In the genomic region with DNA sequence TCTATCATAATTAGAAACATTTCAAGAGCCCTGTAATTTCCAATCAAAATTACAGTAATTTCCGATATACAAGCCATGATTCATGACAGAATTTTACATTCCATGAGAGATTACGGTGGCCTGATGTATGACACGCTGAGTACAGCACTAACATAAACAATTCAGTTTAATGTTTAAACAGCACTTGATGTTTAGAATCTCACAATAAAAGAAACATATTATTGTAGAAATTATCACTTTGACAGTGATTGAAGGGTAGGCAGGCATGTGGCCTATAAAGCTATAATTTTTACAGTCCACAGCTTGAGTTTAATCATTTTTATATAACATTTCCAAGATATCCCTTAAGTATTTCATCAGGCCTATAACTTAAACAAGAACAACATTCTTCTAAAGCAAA, we compare ENCODE assay signal across 19 cellular contexts. TPM values are rescaled to one million over a fixed set of nuclear protein-coding genes. Genes with fewer than 3 reads are reported as not detected.
DNase-seq lines count a peak whose midpoint lies in the region; ATAC-seq and TF ChIP-seq lines count a peak whose summit lies in the region.
"Had no signal": no experiment of that assay in that cellular context is flagged by ENCODE, and none has a peak within 500 bp of the region (broad histone marks: within the 10 kb centered on the region; RNA-seq: fewer than 3 reads in every experiment).

No MANE protein-coding gene starts in this region.

- no peak for DNase-seq in CD4-positive, alpha-beta T cell
- DNase-seq in HEK293T (ENCODE audit: extremely low spot score) (no peak), retinal pigment epithelial cell (ENCODE audit: low read depth) (peak; percentile 31), NCI-H510A (lab: John Stamatoyannopoulos, UW) (no peak)
- no peak for DNase-seq in activated T-helper 1 cell treated with anti-CD3 and anti-CD28 coated beads, Interleukin-12 subunit alpha, Interleukin-12 subunit beta, Interleukin-2, Interleukin-4 antibody, amounts not matched to agents 30 ng/mL and 10 ng/mL and 1 ng/mL, durations not matched to agents 14 hours and 24 hours and 36 hours (ENCODE audit: low spot score)
- DNase-seq in stimulated activated CD4-positive, alpha-beta T cell treated with anti-CD3 and anti-CD28 coated beads, Interleukin-2, amount 100 ng/mL, for 48 hours = no peak
- DNase-seq: CD8-positive, alpha-beta memory T cell; COR-L47; DMS 273 treated with DMSO at 0.1 percent for 48 hours; DMS53; DND-41; EL; H9; IMR-90 had no signal

- no peaks in the 10 kb centered on the region for H3K9me3 ChIP-seq in CD4-positive, alpha-beta T cell (ENCODE audit: control insufficient read depth, low read length)
- H3K9me3 ChIP-seq: BLaER1 treated with 17β-estradiol and CSF1 and Interleukin-3, amounts not matched to agents 10 nM and 100 nM had no signal

- peak overlapping the region; percentile 74 for H3K27ac Mint-ChIP-seq in CD4-positive, alpha-beta T cell
- peak overlapping the region; percentile 29 for H3K27ac Mint-ChIP-seq in activated T-helper 1 cell treated with anti-CD3 and anti-CD28 coated beads, Interleukin-12 subunit alpha, Interleukin-12 subunit beta, Interleukin-2, Interleukin-4 antibody, amounts not matched to agents 30 ng/mL and 10 ng/mL and 1 ng/mL, durations not matched to agents 14 hours and 24 hours and 36 hours
- H3K27ac Mint-ChIP-seq: B cell, H9 had no signal

- POLR2A ChIA-PET in CD4-positive, alpha-beta T cell (lab: Charles Lee) = interaction anchor here (0.7 to 1.0 kb wide), 2 partner anchors 38 to 302 kb away, joined by 3 to 5 read pairs; no protein-coding TSS in a partner anchor
- POLR2A ChIA-PET in HEK293T (lab: Yijun Ruan, JAX) = no interaction called here

- no peak overlapping the region for H3K4me3 ChIP-seq in retinal pigment epithelial cell (ENCODE audit: low read length)
- H3K4me3 ChIP-seq: BLaER1 treated with 17β-estradiol and CSF1 and Interleukin-3, amounts not matched to agents 10 nM and 100 nM; GM12878 had no signal

- H3K4me1 Mint-ChIP-seq in CD4-positive, alpha-beta T cell (ENCODE audit: low read depth) = peaks cover 97% of the 10 kb centered on the region
- H3K4me1 Mint-ChIP-seq in activated T-helper 1 cell treated with anti-CD3 and anti-CD28 coated beads, Interleukin-12 subunit alpha, Interleukin-12 subunit beta, Interleukin-2, Interleukin-4 antibody, amounts not matched to agents 30 ng/mL and 10 ng/mL and 1 ng/mL, durations not matched to agents 14 hours and 24 hours and 36 hours (ENCODE audit: low read depth) = peaks cover 94% of the 10 kb centered on the region

- H3K27ac ChIP-seq in CD4-positive, alpha-beta T cell (ENCODE audit: low read depth, low read length) = no peak overlapping the region
- H3K27ac ChIP-seq: BLaER1 treated with 17β-estradiol and CSF1 and Interleukin-3, amounts not matched to agents 10 nM and 100 nM had no signal

- H3K27me3 Mint-ChIP-seq in CD4-positive, alpha-beta T cell = no peaks in the 10 kb centered on the region
- H3K27me3 Mint-ChIP-seq in activated T-helper 1 cell treated with anti-CD3 and anti-CD28 coated beads, Interleukin-12 subunit alpha, Interleukin-12 subunit beta, Interleukin-2, Interleukin-4 antibody, amounts not matched to agents 30 ng/mL and 10 ng/mL and 1 ng/mL, durations not matched to agents 14 hours and 24 hours and 36 hours (ENCODE audit: insufficient read depth) = no peaks in the 10 kb centered on the region
- H3K27me3 Mint-ChIP-seq: B cell; CD8-positive, alpha-beta memory T cell had no signal

- H3K27me3 ChIP-seq in CD4-positive, alpha-beta T cell (ENCODE audit: control insufficient read depth, insufficient read depth, low read length) = no peaks in the 10 kb centered on the region
- H3K27me3 ChIP-seq: BLaER1 treated with 17β-estradiol and CSF1 and Interleukin-3, amounts not matched to agents 10 nM and 100 nM had no signal

- intact Hi-C loops in CD4-positive, alpha-beta T cell (cut with DNase I, micrococcal nuclease) = no loop called here
- intact Hi-C loops in activated T-helper 1 cell treated with anti-CD3 and anti-CD28 coated beads, Interleukin-12 subunit alpha, Interleukin-12 subunit beta, Interleukin-2, Interleukin-4 antibody, amounts not matched to agents 30 ng/mL and 10 ng/mL and 1 ng/mL, durations not matched to agents 14 hours and 24 hours and 36 hours (cut with micrococcal nuclease) = loop anchor here (1.0 kb wide), 1 partner anchor 12 kb away; no protein-coding TSS in a partner anchor

- H3K9me3 Mint-ChIP-seq in CD4-positive, alpha-beta T cell = no peaks in the 10 kb centered on the region
- no peaks in the 10 kb centered on the region for H3K9me3 Mint-ChIP-seq in activated T-helper 1 cell treated with anti-CD3 and anti-CD28 coated beads, Interleukin-12 subunit alpha, Interleukin-12 subunit beta, Interleukin-2, Interleukin-4 antibody, amounts not matched to agents 30 ng/mL and 10 ng/mL and 1 ng/mL, durations not matched to agents 14 hours and 24 hours and 36 hours
- H3K9me3 Mint-ChIP-seq: CD8-positive, alpha-beta memory T cell; H9 had no signal

- no peak for TF ChIP-seq CTCF in CD4-positive, alpha-beta T cell (IDR thresholded peaks at IDR 0.05)
- no peak for TF ChIP-seq CTCF in retinal pigment epithelial cell (conservative IDR thresholded peaks at IDR 0.05; ENCODE audit: low read depth, low read length)

- H3K36me3 Mint-ChIP-seq in CD4-positive, alpha-beta T cell (ENCODE audit: low read depth) = peaks cover 95% of the 10 kb centered on the region
- H3K36me3 Mint-ChIP-seq in activated T-helper 1 cell treated with anti-CD3 and anti-CD28 coated beads, Interleukin-12 subunit alpha, Interleukin-12 subunit beta, Interleukin-2, Interleukin-4 antibody, amounts not matched to agents 30 ng/mL and 10 ng/mL and 1 ng/mL, durations not matched to agents 14 hours and 24 hours and 36 hours (ENCODE audit: low read depth) = peaks cover 80% of the 10 kb centered on the region

- CTCF ChIA-PET in CD4-positive, alpha-beta T cell (lab: Charles Lee) = no interaction called here
- CTCF ChIA-PET in HEK293T (lab: Yijun Ruan, JAX) = no interaction called here

- H3K4me3 Mint-ChIP-seq in CD4-positive, alpha-beta T cell = no peak overlapping the region
- H3K4me3 Mint-ChIP-seq in activated T-helper 1 cell treated with anti-CD3 and anti-CD28 coated beads, Interleukin-12 subunit alpha, Interleukin-12 subunit beta, Interleukin-2, Interleukin-4 antibody, amounts not matched to agents 30 ng/mL and 10 ng/mL and 1 ng/mL, durations not matched to agents 14 hours and 24 hours and 36 hours = no peak overlapping the region
- H3K4me3 Mint-ChIP-seq: B cell; CD8-positive, alpha-beta memory T cell; H9 had no signal

- ATAC-seq in CD4-positive, alpha-beta T cell (ENCODE audit: poor library complexity) = no peak
- ATAC-seq in HG03457 (IDR thresholded peaks at IDR 0.05; ENCODE audit: unreplicated experiment) = no peak
- ATAC-seq: GM12878 had no signal

TF ChIP-seq in HEK293T, 16 proteins besides CTCF, POLR2A, EP300 and RAD21:
- TF ChIP-seq, protein P1, sequence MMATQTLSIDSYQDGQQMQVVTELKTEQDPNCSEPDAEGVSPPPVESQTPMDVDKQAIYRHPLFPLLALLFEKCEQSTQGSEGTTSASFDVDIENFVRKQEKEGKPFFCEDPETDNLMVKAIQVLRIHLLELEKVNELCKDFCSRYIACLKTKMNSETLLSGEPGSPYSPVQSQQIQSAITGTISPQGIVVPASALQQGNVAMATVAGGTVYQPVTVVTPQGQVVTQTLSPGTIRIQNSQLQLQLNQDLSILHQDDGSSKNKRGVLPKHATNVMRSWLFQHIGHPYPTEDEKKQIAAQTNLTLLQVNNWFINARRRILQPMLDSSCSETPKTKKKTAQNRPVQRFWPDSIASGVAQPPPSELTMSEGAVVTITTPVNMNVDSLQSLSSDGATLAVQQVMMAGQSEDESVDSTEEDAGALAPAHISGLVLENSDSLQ (IDR thresholded peaks at IDR 0.05) = peak; percentile 94
- TF ChIP-seq CTBP1 (IDR thresholded peaks at IDR 0.05; ENCODE audit: borderline replicate concordance) (0 out of 2 replicates have a peak, but pooled peaks have one; percentile 35), ELF4 (IDR thresholded peaks at IDR 0.05) (no peak)

RNA-seq across cellular contexts. Expression of a gene that starts 48.5 kb away (rescaled TPM):
- 100 to 1,000 TPM; 390 to 393 TPM for total RNA-seq in CD4-positive, alpha-beta T cell
- total RNA-seq in activated T-helper 1 cell treated with anti-CD3 and anti-CD28 coated beads, Interleukin-12 subunit alpha, Interleukin-12 subunit beta, Interleukin-2, Interleukin-4 antibody, amounts not matched to agents 30 ng/mL and 10 ng/mL and 1 ng/mL, durations not matched to agents 14 hours and 24 hours and 36 hours = 679 and 686 TPM in 2 replicates
- total RNA-seq: G401 had no signal
